22 cellular contexts compared by ENCODE assay signal in genomic region chr14:49479432-49479831, GRCh38.
DNase-seq lines count a peak whose midpoint lies in the region; ATAC-seq and TF ChIP-seq lines count a peak whose summit lies in the region.
"Had no signal": no experiment of that assay in that cellular context is flagged by ENCODE, and none has a peak within 500 bp of the region (broad histone marks: within the 10 kb centered on the region; RNA-seq: fewer than 3 reads in every experiment).

No MANE protein-coding gene starts in this region.

- H3K4me1 ChIP-seq in adipocyte (ENCODE audit: control insufficient read depth, insufficient read depth, low read length) (no peaks in the 10 kb centered on the region), stomach (peaks cover 9 to 25% (median 19%) of the 10 kb centered on the region in 4 donors), left ventricle myocardium inferior (no peaks in the 10 kb centered on the region)
- H3K4me1 ChIP-seq: adrenal gland, HAP-1 had no signal

- no peak overlapping the region for H3K9ac ChIP-seq in adipocyte (ENCODE audit: low read length)

- H3K27ac ChIP-seq in stomach (peak overlapping the region; percentile 27 to 75 (median 72)), left ventricle myocardium inferior (replicated peaks) (no peak overlapping the region)
- H3K27ac ChIP-seq: adrenal gland, RWPE1, spleen had no signal

- ATAC-seq in left lobe of liver (peak; percentile 95), HG03175 (IDR thresholded peaks at IDR 0.05; ENCODE audit: unreplicated experiment) (no peak)
- ATAC-seq: CD8-positive, alpha-beta T cell had no signal

- 14 to 45% (median 23%) methylated on average over 5 of the region's 5 CpGs for WGBS in stomach, 5 donors

- intact Hi-C loops in stomach (cut with DNase I; ENCODE audit: low total_unique reads) (no loop called here), left ventricle myocardium inferior (cut with micrococcal nuclease) (no loop called here)

- H3K36me3 ChIP-seq in adipocyte (ENCODE audit: control insufficient read depth, insufficient read depth, low read length, severe bottlenecking) (no peaks in the 10 kb centered on the region), stomach (no peaks in the 10 kb centered on the region), left ventricle myocardium inferior (no peaks in the 10 kb centered on the region)
- H3K36me3 ChIP-seq: adrenal gland, HAP-1, spleen had no signal

- no peak for TF ChIP-seq CTCF in stomach (IDR thresholded peaks at IDR 0.05)
- TF ChIP-seq CTCF in left ventricle myocardium inferior (IDR thresholded peaks at IDR 0.05; ENCODE audit: borderline replicate concordance): no peak

- H3K4me3 ChIP-seq in adipocyte (ENCODE audit: low read length): peak overlapping the region; percentile 21
- H3K4me3 ChIP-seq in stomach: no peak overlapping the region
- H3K4me3 ChIP-seq in left ventricle myocardium inferior: no peak overlapping the region
- H3K4me3 ChIP-seq: adrenal gland, HAP-1, spleen had no signal

- no peaks in the 10 kb centered on the region for H3K27me3 ChIP-seq in adipocyte (replicated peaks; ENCODE audit: control insufficient read depth, insufficient read depth, low read length)
- H3K27me3 ChIP-seq in stomach: no peaks in the 10 kb centered on the region
- H3K27me3 ChIP-seq in left ventricle myocardium inferior (ENCODE audit: low read depth): peaks cover 8% of the 10 kb centered on the region
- H3K27me3 ChIP-seq: adrenal gland, spleen had no signal

- no peak for TF ChIP-seq POLR2A in stomach (IDR thresholded peaks at IDR 0.05)

- TF ChIP-seq EP300 in stomach (IDR thresholded peaks at IDR 0.05): no peak

- DNase-seq in AG20443 (ENCODE audit: low spot score): peak; percentile 18
- no peak for DNase-seq in adipocyte (ENCODE audit: low read depth)
- peak; percentile 71 for DNase-seq in left lobe of liver (ENCODE audit: low spot score)
- DNase-seq in stomach: peak; percentile 77
- no peak for DNase-seq in NCI-H2227 (lab: John Stamatoyannopoulos, UW; ENCODE audit: unreplicated experiment)
- no peak for DNase-seq in HuH-7.5 (ENCODE audit: low spot score)
- no peak for DNase-seq in left ventricle myocardium inferior
- DNase-seq: activated CD4-positive, alpha-beta memory T cell treated with anti-CD3 and anti-CD28 coated beads, Interleukin-2, amount 10 ng/mL, durations not matched to agents 7 days and 5 days; activated CD4-positive, CD25-positive, alpha-beta regulatory T cell; activated gamma-delta T cell treated with Interleukin-2 at 50 U/mL for 16 hours; adrenal gland; CD8-positive, alpha-beta T cell; DMS153; foreskin melanocyte; GDM1; hypothalamus; naive B cell; NCI-H526 treated with DMSO at 0.1 percent for 48 hours; spleen had no signal

- H3K9me3 ChIP-seq in adipocyte (ENCODE audit: control insufficient read depth, low read length) (no peaks in the 10 kb centered on the region), stomach (peaks cover 0 to 6% (median 0%) of the 10 kb centered on the region in 4 donors), left ventricle myocardium inferior (replicated peaks) (peaks cover 12% of the 10 kb centered on the region)
- H3K9me3 ChIP-seq: adrenal gland, HAP-1 had no signal

Comparison
In these comparisons a context has a peak if more than half of its experiments do, and no peak if none do; other contexts are left out.
1. DNase-seq: peak in AG20443 (single experiment), left lobe of liver (single experiment) and stomach (single experiment); none in adipocyte (single experiment), NCI-H2227 (single experiment), HuH-7.5 (single experiment) and left ventricle myocardium inferior (single experiment).